9 cellular contexts compared by ENCODE assay signal in the genomic region with DNA sequence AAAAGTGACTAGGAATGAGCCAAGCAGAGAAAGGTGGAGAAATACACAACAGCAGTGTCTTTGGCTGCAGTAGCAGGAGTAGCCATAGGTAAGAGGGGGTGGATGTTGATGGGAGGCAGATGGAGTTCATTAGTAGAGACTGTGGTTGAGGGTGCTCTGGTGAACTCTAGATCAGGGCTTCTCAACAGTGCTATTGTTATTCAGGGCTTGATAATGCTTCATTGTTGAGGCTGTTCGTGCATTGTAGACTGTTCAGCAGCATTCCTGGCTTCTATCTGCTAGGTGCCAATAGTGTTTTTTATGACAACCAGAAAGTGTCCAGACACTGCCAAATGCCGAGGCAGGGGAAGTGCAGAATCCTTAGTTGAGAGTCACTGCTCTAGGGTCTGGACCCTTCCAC. TPM values are rescaled to one million over a fixed set of nuclear protein-coding genes. Genes with fewer than 3 reads are reported as not detected.
DNase-seq lines count a peak whose midpoint lies in the region; ATAC-seq and TF ChIP-seq lines count a peak whose summit lies in the region.
"Had no signal": no experiment of that assay in that cellular context is flagged by ENCODE, and none has a peak within 500 bp of the region (broad histone marks: within the 10 kb centered on the region; RNA-seq: fewer than 3 reads in every experiment).

No MANE protein-coding gene starts in this region.

- peaks cover 86% of the 10 kb centered on the region for H3K79me2 ChIP-seq in DND-41 (ENCODE audit: insufficient read depth, low read length)
- H3K79me2 ChIP-seq in PC-9 (ENCODE audit: low read depth) = peaks cover 84% of the 10 kb centered on the region

- H3K4me1 ChIP-seq in DND-41 (ENCODE audit: insufficient read depth, low read length) (peaks cover 73% of the 10 kb centered on the region), PC-9 (replicated peaks; ENCODE audit: insufficient read depth) (peaks cover 31% of the 10 kb centered on the region)

- no peaks in the 10 kb centered on the region for H3K9me2 ChIP-seq in PC-9 (ENCODE audit: insufficient read depth)

- H3K27ac ChIP-seq in DND-41 (ENCODE audit: low read length) (peak overlapping the region; percentile 64), PC-9 (no peak overlapping the region), epithelial cell of prostate (peak overlapping the region; percentile 97)

- peaks cover 75% of the 10 kb centered on the region for H3K36me3 ChIP-seq in DND-41 (ENCODE audit: insufficient read depth, low read length)
- H3K36me3 ChIP-seq in PC-9 (ENCODE audit: low read depth) = peaks cover 28% of the 10 kb centered on the region; the same call in 1 of the 2 replicates

- peak overlapping the region; percentile 97 for H3K4me2 ChIP-seq in DND-41 (ENCODE audit: insufficient read depth, low read length)
- peak overlapping the region; percentile 100 for H3K4me2 ChIP-seq in PC-9

- BruUV-seq in PC-9 (replicated peaks; lab: Mats Ljungman, UMichigan) = no TSS peak

- H3K27me3 ChIP-seq in DND-41 (ENCODE audit: insufficient read depth, low read length, poor library complexity) (no peaks in the 10 kb centered on the region), PC-9 (ENCODE audit: insufficient read depth, low read depth) (no peaks in the 10 kb centered on the region)

- peaks cover 77% of the 10 kb centered on the region for H4K20me1 ChIP-seq in DND-41 (ENCODE audit: insufficient read depth, low read length)
- peaks cover 73% of the 10 kb centered on the region for H4K20me1 ChIP-seq in PC-9 (ENCODE audit: insufficient read depth)

- CTCF ChIA-PET in PC-9 (lab: Charles Lee) = no interaction called here

- H3K4me3 ChIP-seq in DND-41 (ENCODE audit: low read depth in 1 of 2, low read length in 2 of 2) (peak overlapping the region; percentile 42 to 94; a peak in 3 of 4 replicates), PC-9 (peak overlapping the region; percentile 89; the same call in 1 of the 2 replicates)

- ATAC-seq in DND-41 (ENCODE audit: insufficient read depth, low read depth) (no peak), GM18520 (IDR thresholded peaks at IDR 0.05; ENCODE audit: unreplicated experiment) (no peak), HG03280 (IDR thresholded peaks at IDR 0.05; ENCODE audit: unreplicated experiment) (no peak), GM18517 (IDR thresholded peaks at IDR 0.05; ENCODE audit: unreplicated experiment) (no peak)

- peak overlapping the region; percentile 81 for H3K9ac ChIP-seq in DND-41 (ENCODE audit: low read depth, low read length)

- intact Hi-C loops in PC-9 (cut with micrococcal nuclease; ENCODE audit: unreplicated experiment) = no loop called here

- POLR2A ChIA-PET in PC-9 (lab: Charles Lee; ENCODE audit: unreplicated experiment) = interaction anchor here (0.6 kb wide), 1 partner anchor 77 kb away, joined by 3 read pairs; no protein-coding TSS in a partner anchor

- peaks cover 7% of the 10 kb centered on the region; the same call in 1 of the 2 replicates for H3F3A ChIP-seq in PC-9 (ENCODE audit: insufficient read depth, low read depth)

- H3K9me3 ChIP-seq in DND-41 (ENCODE audit: insufficient read depth, low read length, severe bottlenecking) (no peaks in the 10 kb centered on the region), PC-9 (ENCODE audit: insufficient read depth, low read depth) (no peaks in the 10 kb centered on the region)

- DNase-seq in DND-41 = no peak
- no peak for DNase-seq in PC-9
- DNase-seq in epithelial cell of prostate (ENCODE audit: low read depth, low spot score) = no peak
- DNase-seq in pons (ENCODE audit: low spot score) = peak; percentile 95
- no peak for DNase-seq in DMS114 treated with DMSO at 0.1 percent for 48 hours (lab: John Stamatoyannopoulos, UW; ENCODE audit: unreplicated experiment)
- DNase-seq: SW 1271 had no signal

- H2AFZ ChIP-seq in DND-41 (ENCODE audit: low read depth, low read length) (no peak overlapping the region), PC-9 (no peak overlapping the region)

- TF ChIP-seq CTCF in DND-41 (IDR thresholded peaks at IDR 0.05; ENCODE audit: borderline replicate concordance, extremely low read depth, low read length, poor library complexity, severe bottlenecking) (no peak), PC-9 (conservative IDR thresholded peaks at IDR 0.05) (no peak)

RNA-seq across cellular contexts. Expression of a gene that starts 3.6 kb away (rescaled TPM):
- total RNA-seq in PC-9 (2021) = 101 and 117 TPM in 2 replicates

RNA-seq across cellular contexts. Expression of a gene that starts 38.2 kb away (rescaled TPM):
- total RNA-seq in PC-9 (2021) = 44.9 and 57.6 TPM in 2 replicates
